In the genomic region with DNA sequence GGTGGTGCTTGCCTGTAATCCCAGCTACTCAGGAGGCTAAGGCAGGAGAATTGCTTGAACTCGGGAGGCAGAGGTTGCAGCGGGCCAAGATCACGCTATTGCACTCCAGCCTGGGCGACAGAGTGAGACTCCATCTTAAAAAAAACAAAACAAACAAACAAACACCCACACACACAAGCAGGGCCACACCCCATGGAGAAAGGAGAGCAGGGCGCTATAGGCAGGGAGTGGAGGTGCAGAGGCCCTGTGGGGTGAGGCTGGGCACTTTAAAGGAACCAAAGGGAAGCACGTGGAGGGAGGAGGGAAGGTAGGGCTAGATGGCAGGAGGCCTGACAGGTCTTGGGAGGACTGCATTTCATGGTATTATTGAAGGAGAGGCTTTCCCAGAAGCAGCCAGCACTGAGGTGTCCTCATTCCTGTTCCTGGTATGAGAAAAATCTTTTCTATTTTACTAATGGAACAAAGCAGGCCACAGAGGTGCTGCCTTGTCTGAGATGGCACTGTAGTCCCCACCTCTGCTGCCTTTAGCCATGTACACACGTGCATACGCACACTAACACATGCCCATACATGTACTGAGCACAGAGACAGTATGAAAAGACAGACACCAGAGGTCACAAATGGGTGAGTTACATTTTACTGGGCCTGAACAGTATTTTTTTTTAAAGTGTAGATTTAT, we compare ENCODE assay signal across 14 cellular contexts. TPM values are rescaled to one million over a fixed set of nuclear protein-coding genes. Genes with fewer than 3 reads are reported as not detected.
DNase-seq lines count a peak whose midpoint lies in the region; ATAC-seq and TF ChIP-seq lines count a peak whose summit lies in the region.
"Had no signal": no experiment of that assay in that cellular context is flagged by ENCODE, and none has a peak within 500 bp of the region (broad histone marks: within the 10 kb centered on the region; RNA-seq: fewer than 3 reads in every experiment).

No MANE protein-coding gene starts in this region.

- no peak for TF ChIP-seq POLR2A in breast epithelium (IDR thresholded peaks at IDR 0.05)

- H3K27me3 ChIP-seq in Caco-2 (replicated peaks; ENCODE audit: control insufficient read depth, insufficient read depth, low read length), result no peaks in the 10 kb centered on the region
- no peaks in the 10 kb centered on the region for H3K27me3 ChIP-seq in Karpas-422 (ENCODE audit: low read length)
- H3K27me3 ChIP-seq in breast epithelium, result no peaks in the 10 kb centered on the region
- no peaks in the 10 kb centered on the region for H3K27me3 ChIP-seq in trophoblast cell (ENCODE audit: insufficient read depth, low read length)
- H3K27me3 ChIP-seq: uterus had no signal

- no peak for TF ChIP-seq CTCF in Caco-2 (IDR thresholded peaks at IDR 0.05; ENCODE audit: insufficient read depth in 1 of 2, low read depth in 1 of 2, low read length in 1 of 2, severe bottlenecking in 1 of 2, unreplicated experiment in 1 of 2)
- no peak for TF ChIP-seq CTCF in breast epithelium (IDR thresholded peaks at IDR 0.05)

- WGBS in trophoblast cell (ENCODE audit: extremely low coverage, insufficient coverage, insufficient read length), result no CpG with 5 or more reads among the region's 8 CpGs

- H3K79me1 ChIP-seq in trophoblast cell (ENCODE audit: low read length), result peaks cover 2% of the 10 kb centered on the region

- H3K9me2 ChIP-seq in Karpas-422 (replicated peaks; ENCODE audit: insufficient read depth, low read length), result no peaks in the 10 kb centered on the region

- no peak overlapping the region for H3K4me3 ChIP-seq in Caco-2 (ENCODE audit: low read depth, low read length)
- H3K4me3 ChIP-seq in Karpas-422 (ENCODE audit: low read length), result no peak overlapping the region
- no peak overlapping the region for H3K4me3 ChIP-seq in breast epithelium
- no peak overlapping the region for H3K4me3 ChIP-seq in trophoblast cell (ENCODE audit: low read depth, low read length)
- H3K4me3 ChIP-seq: uterus had no signal

- no peaks in the 10 kb centered on the region for H3K36me3 ChIP-seq in Caco-2 (ENCODE audit: control insufficient read depth, insufficient read depth, low read length)
- peaks cover 52% of the 10 kb centered on the region for H3K36me3 ChIP-seq in Karpas-422 (ENCODE audit: insufficient read depth, low read length)
- H3K36me3 ChIP-seq in breast epithelium, result no peaks in the 10 kb centered on the region
- H3K36me3 ChIP-seq in trophoblast cell (ENCODE audit: control insufficient read depth in 1 of 2, insufficient read depth in 2 of 2, low read length in 2 of 2), result no peaks in the 10 kb centered on the region
- H3K36me3 ChIP-seq: uterus had no signal

- no peak overlapping the region for H3K23ac ChIP-seq in trophoblast cell (ENCODE audit: low read length)

- peak overlapping the region; percentile 9 for H2BK120ac ChIP-seq in trophoblast cell (ENCODE audit: insufficient read depth, low read length, poor library complexity)

- H4K8ac ChIP-seq in trophoblast cell (ENCODE audit: low read depth, low read length), result no peak overlapping the region

- H3K9ac ChIP-seq in Karpas-422 (ENCODE audit: low read length) (no peak overlapping the region), trophoblast cell (ENCODE audit: low read length) (no peak overlapping the region)

- H4K91ac ChIP-seq in trophoblast cell (ENCODE audit: low read depth, low read length), result peak overlapping the region; percentile 13

- DNase-seq in Caco-2 (no peak), Karpas-422 (no peak), breast epithelium (ENCODE audit: low spot score in 2 of 2) (peak in 1 of 2 donors; percentile 78), trophoblast cell (peak; percentile 78 to 84), SW 1271 (lab: John Stamatoyannopoulos, UW) (no peak), NCI-H1436 treated with DMSO at 0.1 percent for 48 hours (lab: John Stamatoyannopoulos, UW) (no peak), MV-4-11 (lab: John Stamatoyannopoulos, UW) (no peak)
- DNase-seq: NCI-H2029 treated with DMSO at 0.1 percent for 48 hours; NCI-H526; right cardiac atrium; stimulated activated CD4-positive, alpha-beta T cell treated with anti-CD3 and anti-CD28 coated beads, Interleukin-4, amount 100 ng/mL, for 24 hours; uterus had no signal

- ATAC-seq in GM18867 (IDR thresholded peaks at IDR 0.05; ENCODE audit: unreplicated experiment), result no peak
- ATAC-seq: Panc1 had no signal

- peak overlapping the region; percentile 45 for H3K27ac Mint-ChIP-seq in Caco-2 (ENCODE audit: unreplicated experiment)

- POLR2A ChIA-PET in Caco-2 (lab: Charles Lee), result no interaction called here

- peaks cover 7% of the 10 kb centered on the region for H3K4me1 Mint-ChIP-seq in Caco-2 (ENCODE audit: low read depth, unreplicated experiment)

- no peak overlapping the region for H3K4me2 ChIP-seq in Karpas-422 (ENCODE audit: low read depth, low read length, poor library complexity, severe bottlenecking)
- H3K4me2 ChIP-seq in trophoblast cell (ENCODE audit: low read length), result no peak overlapping the region

- H3K79me2 ChIP-seq in Karpas-422 (ENCODE audit: low read length), result peaks cover 75% of the 10 kb centered on the region
- H3K79me2 ChIP-seq in trophoblast cell (ENCODE audit: control insufficient read depth, insufficient read depth, low read length, poor library complexity), result no peaks in the 10 kb centered on the region

- no TSS peak for BruUV-seq in Caco-2 (replicated peaks; lab: Mats Ljungman, UMichigan)

- H3K4me1 ChIP-seq in Caco-2, result no peaks in the 10 kb centered on the region
- H3K4me1 ChIP-seq in Karpas-422 (ENCODE audit: low read length), result peaks cover 67% of the 10 kb centered on the region
- no peaks in the 10 kb centered on the region for H3K4me1 ChIP-seq in breast epithelium
- H3K4me1 ChIP-seq in trophoblast cell (ENCODE audit: control insufficient read depth in 1 of 2, insufficient read depth in 2 of 2, low read length in 2 of 2), result peaks cover 6 to 7% of the 10 kb centered on the region in 2 experiments
- H3K4me1 ChIP-seq: uterus had no signal

- no peak overlapping the region for H3K4me3 Mint-ChIP-seq in Caco-2 (ENCODE audit: unreplicated experiment)

- H4K12ac ChIP-seq in trophoblast cell (ENCODE audit: low read depth, low read length), result no peak overlapping the region

- H2AFZ ChIP-seq in Karpas-422 (ENCODE audit: low read length), result no peak overlapping the region
- H2AFZ ChIP-seq in trophoblast cell (ENCODE audit: insufficient read depth, low read length, poor library complexity), result no peak overlapping the region

- H3K4ac ChIP-seq in trophoblast cell (ENCODE audit: low read depth, low read length), result no peak overlapping the region

- H2AK5ac ChIP-seq in trophoblast cell (ENCODE audit: low read length), result no peak overlapping the region

- no peaks in the 10 kb centered on the region for H3K9me3 Mint-ChIP-seq in Caco-2 (ENCODE audit: unreplicated experiment)

- H3K27me3 Mint-ChIP-seq in Caco-2 (ENCODE audit: insufficient read depth, unreplicated experiment), result no peaks in the 10 kb centered on the region

- no peak overlapping the region for H3K18ac ChIP-seq in trophoblast cell (ENCODE audit: low read length)

- H3K36me3 Mint-ChIP-seq in Caco-2 (ENCODE audit: insufficient read depth, unreplicated experiment), result no peaks in the 10 kb centered on the region

- H2BK12ac ChIP-seq in trophoblast cell (ENCODE audit: low read length), result no peak overlapping the region

- no peaks in the 10 kb centered on the region for H3K9me3 ChIP-seq in Caco-2
- H3K9me3 ChIP-seq in Karpas-422 (ENCODE audit: low read length), result no peaks in the 10 kb centered on the region
- H3K9me3 ChIP-seq in breast epithelium, result no peaks in the 10 kb centered on the region
- H3K9me3 ChIP-seq in trophoblast cell (ENCODE audit: insufficient read depth, low read depth, low read length), result no peaks in the 10 kb centered on the region
- H3K9me3 ChIP-seq: uterus had no signal

- intact Hi-C loops in Caco-2 (cut with micrococcal nuclease; ENCODE audit: unreplicated experiment), result no loop called here
- intact Hi-C loops in breast epithelium (cut with DNase I; ENCODE audit: low total_unique reads), result no loop called here

- no peak overlapping the region for H3K14ac ChIP-seq in trophoblast cell (ENCODE audit: low read length)

- CTCF ChIA-PET in Caco-2 (lab: Charles Lee), result no interaction called here

- H2BK5ac ChIP-seq in trophoblast cell (ENCODE audit: low read depth, low read length, poor library complexity), result no peak overlapping the region

- no peaks in the 10 kb centered on the region for H4K20me1 ChIP-seq in Karpas-422 (ENCODE audit: insufficient read depth, low read depth, low read length)

- peak overlapping the region; percentile 83 for H3K27ac ChIP-seq in Karpas-422 (ENCODE audit: low read length)
- H3K27ac ChIP-seq in breast epithelium, result peak overlapping the region; percentile 68 to 80
- H3K27ac ChIP-seq in trophoblast cell (ENCODE audit: low read depth, low read length), result no peak overlapping the region

RNA-seq across cellular contexts. Expression of a gene that starts 44.0 kb away (rescaled TPM):
- total RNA-seq in Caco-2 (2022), result 23.1 and 29.9 TPM in 2 replicates
- 191 and 231 TPM in 2 replicates for total RNA-seq in Karpas-422 (2014; rRNA removed; shearing (Covaris generic); ENCODE audit: low replicate concordance)
- 10 to 100 TPM in 2 of 3 donors, 1 to 10 TPM in 1; 6.6 to 22.2 (median 10.5) TPM for total RNA-seq in breast epithelium
- 3.9 and 4.0 TPM in 2 replicates for polyA plus RNA-seq in trophoblast cell (2013)

Comparison
In these comparisons a context has a peak if more than half of its experiments do, and no peak if none do; other contexts are left out.
1. DNase-seq: peak in trophoblast cell (2 of 2); none in Caco-2 (0 of 2), Karpas-422 (single experiment), SW 1271 (0 of 2), NCI-H1436 treated with DMSO at 0.1 percent for 48 hours (single experiment) and MV-4-11 (single experiment).